In genomic region chr14:23929822-23930294, GRCh38 we compare ENCODE assay signal across 1 cellular context.
TF ChIP-seq lines count a peak whose summit lies in the region.

No MANE protein-coding gene starts in this region.

TF ChIP-seq in HepG2, 621 proteins besides CTCF, POLR2A, EP300 and RAD21 (continued from another document and continues in another):
- TF ChIP-seq, protein P1, sequence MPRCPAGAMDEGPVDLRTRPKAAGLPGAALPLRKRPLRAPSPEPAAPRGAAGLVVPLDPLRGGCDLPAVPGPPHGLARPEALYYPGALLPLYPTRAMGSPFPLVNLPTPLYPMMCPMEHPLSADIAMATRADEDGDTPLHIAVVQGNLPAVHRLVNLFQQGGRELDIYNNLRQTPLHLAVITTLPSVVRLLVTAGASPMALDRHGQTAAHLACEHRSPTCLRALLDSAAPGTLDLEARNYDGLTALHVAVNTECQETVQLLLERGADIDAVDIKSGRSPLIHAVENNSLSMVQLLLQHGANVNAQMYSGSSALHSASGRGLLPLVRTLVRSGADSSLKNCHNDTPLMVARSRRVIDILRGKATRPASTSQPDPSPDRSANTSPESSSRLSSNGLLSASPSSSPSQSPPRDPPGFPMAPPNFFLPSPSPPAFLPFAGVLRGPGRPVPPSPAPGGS (CRISPR knock-in tag; IDR thresholded peaks at IDR 0.05): 0 out of 2 replicates have a peak, but pooled peaks have one; percentile 58
- TF ChIP-seq, protein P2, sequence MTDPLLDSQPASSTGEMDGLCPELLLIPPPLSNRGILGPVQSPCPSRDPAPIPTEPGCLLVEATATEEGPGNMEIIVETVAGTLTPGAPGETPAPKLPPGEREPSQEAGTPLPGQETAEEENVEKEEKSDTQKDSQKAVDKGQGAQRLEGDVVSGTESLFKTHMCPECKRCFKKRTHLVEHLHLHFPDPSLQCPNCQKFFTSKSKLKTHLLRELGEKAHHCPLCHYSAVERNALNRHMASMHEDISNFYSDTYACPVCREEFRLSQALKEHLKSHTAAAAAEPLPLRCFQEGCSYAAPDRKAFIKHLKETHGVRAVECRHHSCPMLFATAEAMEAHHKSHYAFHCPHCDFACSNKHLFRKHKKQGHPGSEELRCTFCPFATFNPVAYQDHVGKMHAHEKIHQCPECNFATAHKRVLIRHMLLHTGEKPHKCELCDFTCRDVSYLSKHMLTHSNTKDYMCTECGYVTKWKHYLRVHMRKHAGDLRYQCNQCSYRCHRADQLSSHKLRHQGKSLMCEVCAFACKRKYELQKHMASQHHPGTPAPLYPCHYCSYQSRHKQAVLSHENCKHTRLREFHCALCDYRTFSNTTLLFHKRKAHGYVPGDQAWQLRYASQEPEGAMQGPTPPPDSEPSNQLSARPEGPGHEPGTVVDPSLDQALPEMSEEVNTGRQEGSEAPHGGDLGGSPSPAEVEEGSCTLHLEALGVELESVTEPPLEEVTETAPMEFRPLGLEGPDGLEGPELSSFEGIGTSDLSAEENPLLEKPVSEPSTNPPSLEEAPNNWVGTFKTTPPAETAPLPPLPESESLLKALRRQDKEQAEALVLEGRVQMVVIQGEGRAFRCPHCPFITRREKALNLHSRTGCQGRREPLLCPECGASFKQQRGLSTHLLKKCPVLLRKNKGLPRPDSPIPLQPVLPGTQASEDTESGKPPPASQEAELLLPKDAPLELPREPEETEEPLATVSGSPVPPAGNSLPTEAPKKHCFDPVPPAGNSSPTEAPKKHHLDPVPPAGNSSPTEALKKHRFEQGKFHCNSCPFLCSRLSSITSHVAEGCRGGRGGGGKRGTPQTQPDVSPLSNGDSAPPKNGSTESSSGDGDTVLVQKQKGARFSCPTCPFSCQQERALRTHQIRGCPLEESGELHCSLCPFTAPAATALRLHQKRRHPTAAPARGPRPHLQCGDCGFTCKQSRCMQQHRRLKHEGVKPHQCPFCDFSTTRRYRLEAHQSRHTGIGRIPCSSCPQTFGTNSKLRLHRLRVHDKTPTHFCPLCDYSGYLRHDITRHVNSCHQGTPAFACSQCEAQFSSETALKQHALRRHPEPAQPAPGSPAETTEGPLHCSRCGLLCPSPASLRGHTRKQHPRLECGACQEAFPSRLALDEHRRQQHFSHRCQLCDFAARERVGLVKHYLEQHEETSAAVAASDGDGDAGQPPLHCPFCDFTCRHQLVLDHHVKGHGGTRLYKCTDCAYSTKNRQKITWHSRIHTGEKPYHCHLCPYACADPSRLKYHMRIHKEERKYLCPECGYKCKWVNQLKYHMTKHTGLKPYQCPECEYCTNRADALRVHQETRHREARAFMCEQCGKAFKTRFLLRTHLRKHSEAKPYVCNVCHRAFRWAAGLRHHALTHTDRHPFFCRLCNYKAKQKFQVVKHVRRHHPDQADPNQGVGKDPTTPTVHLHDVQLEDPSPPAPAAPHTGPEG (CRISPR knock-in tag; IDR thresholded peaks at IDR 0.05): peak; percentile 50; the same call in 1 of the 2 replicates
- TF ChIP-seq STAG1 (CRISPR knock-in tag; IDR thresholded peaks at IDR 0.05): peak; percentile 91
- peak; percentile 84; the same call in 1 of the 2 replicates for TF ChIP-seq CBX5 (CRISPR knock-in tag; IDR thresholded peaks at IDR 0.05; ENCODE audit: borderline replicate concordance)
- TF ChIP-seq NKX3-1 (CRISPR knock-in tag; IDR thresholded peaks at IDR 0.05): 0 out of 2 replicates have a peak, but pooled peaks have one; percentile 22
- no peak for TF ChIP-seq SRSF4 (IDR thresholded peaks at IDR 0.05; ENCODE audit: low read depth, low read length, poor library complexity, severe bottlenecking)
- no peak for TF ChIP-seq MAFG (CRISPR knock-in tag; IDR thresholded peaks at IDR 0.05)
- no peak for TF ChIP-seq ATF7 (IDR thresholded peaks at IDR 0.05)
- no peak for TF ChIP-seq ATF7 (CRISPR knock-in tag; IDR thresholded peaks at IDR 0.05)
- TF ChIP-seq CREB1 (IDR thresholded peaks at IDR 0.05): no peak
- TF ChIP-seq CREB1 (CRISPR knock-in tag; IDR thresholded peaks at IDR 0.05): no peak
- TF ChIP-seq SCMH1 (CRISPR knock-in tag; IDR thresholded peaks at IDR 0.05; ENCODE audit: borderline replicate concordance): no peak
- TF ChIP-seq HOXA5 (CRISPR knock-in tag; IDR thresholded peaks at IDR 0.05): 0 out of 2 replicates have a peak, but pooled peaks have one; percentile 50
- no peak for TF ChIP-seq DBP (CRISPR knock-in tag; IDR thresholded peaks at IDR 0.05; ENCODE audit: not compliant biosample characterization)
- 0 out of 2 replicates have a peak, but pooled peaks have one; percentile 57 for TF ChIP-seq RFXAP (CRISPR knock-in tag; IDR thresholded peaks at IDR 0.05; ENCODE audit: borderline replicate concordance)
- TF ChIP-seq ZNF788 (CRISPR knock-in tag; IDR thresholded peaks at IDR 0.05; ENCODE audit: borderline replicate concordance): no peak; the same call in 1 of the 2 replicates
- TF ChIP-seq ZNF33A (CRISPR knock-in tag; IDR thresholded peaks at IDR 0.05; ENCODE audit: borderline replicate concordance): no peak
- TF ChIP-seq NR2F1 (CRISPR knock-in tag; IDR thresholded peaks at IDR 0.05): 0 out of 4 replicates have a peak, but pooled peaks of 1 of the 2 experiments have one; percentile 29
- TF ChIP-seq, protein P3, sequence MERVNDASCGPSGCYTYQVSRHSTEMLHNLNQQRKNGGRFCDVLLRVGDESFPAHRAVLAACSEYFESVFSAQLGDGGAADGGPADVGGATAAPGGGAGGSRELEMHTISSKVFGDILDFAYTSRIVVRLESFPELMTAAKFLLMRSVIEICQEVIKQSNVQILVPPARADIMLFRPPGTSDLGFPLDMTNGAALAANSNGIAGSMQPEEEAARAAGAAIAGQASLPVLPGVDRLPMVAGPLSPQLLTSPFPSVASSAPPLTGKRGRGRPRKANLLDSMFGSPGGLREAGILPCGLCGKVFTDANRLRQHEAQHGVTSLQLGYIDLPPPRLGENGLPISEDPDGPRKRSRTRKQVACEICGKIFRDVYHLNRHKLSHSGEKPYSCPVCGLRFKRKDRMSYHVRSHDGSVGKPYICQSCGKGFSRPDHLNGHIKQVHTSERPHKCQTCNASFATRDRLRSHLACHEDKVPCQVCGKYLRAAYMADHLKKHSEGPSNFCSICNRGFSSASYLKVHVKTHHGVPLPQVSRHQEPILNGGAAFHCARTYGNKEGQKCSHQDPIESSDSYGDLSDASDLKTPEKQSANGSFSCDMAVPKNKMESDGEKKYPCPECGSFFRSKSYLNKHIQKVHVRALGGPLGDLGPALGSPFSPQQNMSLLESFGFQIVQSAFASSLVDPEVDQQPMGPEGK (CRISPR knock-in tag; IDR thresholded peaks at IDR 0.05): peak; percentile 32; the same call in 1 of the 2 replicates
- no peak for TF ChIP-seq ZNF75D (CRISPR knock-in tag; IDR thresholded peaks at IDR 0.05; ENCODE audit: borderline replicate concordance)
- TF ChIP-seq, protein P4, sequence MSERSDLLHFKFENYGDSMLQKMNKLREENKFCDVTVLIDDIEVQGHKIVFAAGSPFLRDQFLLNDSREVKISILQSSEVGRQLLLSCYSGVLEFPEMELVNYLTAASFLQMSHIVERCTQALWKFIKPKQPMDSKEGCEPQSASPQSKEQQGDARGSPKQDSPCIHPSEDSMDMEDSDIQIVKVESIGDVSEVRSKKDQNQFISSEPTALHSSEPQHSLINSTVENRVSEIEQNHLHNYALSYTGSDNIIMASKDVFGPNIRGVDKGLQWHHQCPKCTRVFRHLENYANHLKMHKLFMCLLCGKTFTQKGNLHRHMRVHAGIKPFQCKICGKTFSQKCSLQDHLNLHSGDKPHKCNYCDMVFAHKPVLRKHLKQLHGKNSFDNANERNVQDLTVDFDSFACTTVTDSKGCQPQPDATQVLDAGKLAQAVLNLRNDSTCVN (CRISPR knock-in tag; IDR thresholded peaks at IDR 0.05; ENCODE audit: borderline replicate concordance): peak; percentile 46; the same call in 1 of the 2 replicates
- no peak for TF ChIP-seq ZMYM3 (CRISPR knock-in tag; IDR thresholded peaks at IDR 0.05)
- peak; percentile 52; the same call in 1 of the 2 replicates for TF ChIP-seq ZNF274 (CRISPR knock-in tag; IDR thresholded peaks at IDR 0.05)
- no peak for TF ChIP-seq HDAC2 (CRISPR knock-in tag; IDR thresholded peaks at IDR 0.05)
- TF ChIP-seq, protein P5, sequence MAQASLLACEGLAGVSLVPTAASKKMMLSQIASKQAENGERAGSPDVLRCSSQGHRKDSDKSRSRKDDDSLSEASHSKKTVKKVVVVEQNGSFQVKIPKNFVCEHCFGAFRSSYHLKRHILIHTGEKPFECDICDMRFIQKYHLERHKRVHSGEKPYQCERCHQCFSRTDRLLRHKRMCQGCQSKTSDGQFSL (CRISPR knock-in tag; IDR thresholded peaks at IDR 0.05): no peak
- TF ChIP-seq, protein P6, sequence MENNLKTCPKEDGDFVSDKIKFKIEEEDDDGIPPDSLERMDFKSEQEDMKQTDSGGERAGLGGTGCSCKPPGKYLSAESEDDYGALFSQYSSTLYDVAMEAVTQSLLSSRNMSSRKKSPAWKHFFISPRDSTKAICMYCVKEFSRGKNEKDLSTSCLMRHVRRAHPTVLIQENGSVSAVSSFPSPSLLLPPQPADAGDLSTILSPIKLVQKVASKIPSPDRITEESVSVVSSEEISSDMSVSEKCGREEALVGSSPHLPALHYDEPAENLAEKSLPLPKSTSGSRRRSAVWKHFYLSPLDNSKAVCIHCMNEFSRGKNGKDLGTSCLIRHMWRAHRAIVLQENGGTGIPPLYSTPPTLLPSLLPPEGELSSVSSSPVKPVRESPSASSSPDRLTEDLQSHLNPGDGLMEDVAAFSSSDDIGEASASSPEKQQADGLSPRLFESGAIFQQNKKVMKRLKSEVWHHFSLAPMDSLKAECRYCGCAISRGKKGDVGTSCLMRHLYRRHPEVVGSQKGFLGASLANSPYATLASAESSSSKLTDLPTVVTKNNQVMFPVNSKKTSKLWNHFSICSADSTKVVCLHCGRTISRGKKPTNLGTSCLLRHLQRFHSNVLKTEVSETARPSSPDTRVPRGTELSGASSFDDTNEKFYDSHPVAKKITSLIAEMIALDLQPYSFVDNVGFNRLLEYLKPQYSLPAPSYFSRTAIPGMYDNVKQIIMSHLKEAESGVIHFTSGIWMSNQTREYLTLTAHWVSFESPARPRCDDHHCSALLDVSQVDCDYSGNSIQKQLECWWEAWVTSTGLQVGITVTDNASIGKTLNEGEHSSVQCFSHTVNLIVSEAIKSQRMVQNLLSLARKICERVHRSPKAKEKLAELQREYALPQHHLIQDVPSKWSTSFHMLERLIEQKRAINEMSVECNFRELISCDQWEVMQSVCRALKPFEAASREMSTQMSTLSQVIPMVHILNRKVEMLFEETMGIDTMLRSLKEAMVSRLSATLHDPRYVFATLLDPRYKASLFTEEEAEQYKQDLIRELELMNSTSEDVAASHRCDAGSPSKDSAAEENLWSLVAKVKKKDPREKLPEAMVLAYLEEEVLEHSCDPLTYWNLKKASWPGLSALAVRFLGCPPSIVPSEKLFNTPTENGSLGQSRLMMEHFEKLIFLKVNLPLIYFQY (CRISPR knock-in tag; IDR thresholded peaks at IDR 0.05; ENCODE audit: borderline replicate concordance): no peak
- TF ChIP-seq IKZF4 (CRISPR knock-in tag; IDR thresholded peaks at IDR 0.05; ENCODE audit: borderline replicate concordance, low read depth, not compliant biosample characterization): no peak
- no peak for TF ChIP-seq ZNF234 (CRISPR knock-in tag; conservative IDR thresholded peaks at IDR 0.05)
- TF ChIP-seq ZNF790 (CRISPR knock-in tag; IDR thresholded peaks at IDR 0.05; ENCODE audit: borderline replicate concordance): no peak
- TF ChIP-seq THAP11 (CRISPR knock-in tag; IDR thresholded peaks at IDR 0.05): no peak
- peak; percentile 78; the same call in 1 of the 2 replicates for TF ChIP-seq ZBTB7B (CRISPR knock-in tag; IDR thresholded peaks at IDR 0.05)
- peak; percentile 75; the same call in 1 of the 2 replicates for TF ChIP-seq BRCA1 (CRISPR knock-in tag; IDR thresholded peaks at IDR 0.05)
- TF ChIP-seq, protein P7, sequence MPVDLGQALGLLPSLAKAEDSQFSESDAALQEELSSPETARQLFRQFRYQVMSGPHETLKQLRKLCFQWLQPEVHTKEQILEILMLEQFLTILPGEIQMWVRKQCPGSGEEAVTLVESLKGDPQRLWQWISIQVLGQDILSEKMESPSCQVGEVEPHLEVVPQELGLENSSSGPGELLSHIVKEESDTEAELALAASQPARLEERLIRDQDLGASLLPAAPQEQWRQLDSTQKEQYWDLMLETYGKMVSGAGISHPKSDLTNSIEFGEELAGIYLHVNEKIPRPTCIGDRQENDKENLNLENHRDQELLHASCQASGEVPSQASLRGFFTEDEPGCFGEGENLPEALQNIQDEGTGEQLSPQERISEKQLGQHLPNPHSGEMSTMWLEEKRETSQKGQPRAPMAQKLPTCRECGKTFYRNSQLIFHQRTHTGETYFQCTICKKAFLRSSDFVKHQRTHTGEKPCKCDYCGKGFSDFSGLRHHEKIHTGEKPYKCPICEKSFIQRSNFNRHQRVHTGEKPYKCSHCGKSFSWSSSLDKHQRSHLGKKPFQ (CRISPR knock-in tag; IDR thresholded peaks at IDR 0.05; ENCODE audit: insufficient replicate concordance): no peak
- no peak for TF ChIP-seq HMG20B (CRISPR knock-in tag; conservative IDR thresholded peaks at IDR 0.05)
- TF ChIP-seq ZSCAN9 (CRISPR knock-in tag; IDR thresholded peaks at IDR 0.05; ENCODE audit: borderline replicate concordance): peak; percentile 66; the same call in 1 of the 2 replicates
- TF ChIP-seq FOXA1 (IDR thresholded peaks at IDR 0.05): no peak
- TF ChIP-seq FOXA1 (CRISPR knock-in tag; IDR thresholded peaks at IDR 0.05): no peak
- TF ChIP-seq ZNF572 (CRISPR knock-in tag; IDR thresholded peaks at IDR 0.05): peak; percentile 58; the same call in 1 of the 2 replicates
- no peak for TF ChIP-seq CCDC6 (CRISPR knock-in tag; IDR thresholded peaks at IDR 0.05)
- TF ChIP-seq NR2C2 (CRISPR knock-in tag; IDR thresholded peaks at IDR 0.05; ENCODE audit: borderline replicate concordance): no peak
- no peak for TF ChIP-seq ZFY (CRISPR knock-in tag; IDR thresholded peaks at IDR 0.05)
- no peak for TF ChIP-seq KMT2A (CRISPR knock-in tag; IDR thresholded peaks at IDR 0.05)
- TF ChIP-seq UBTF (CRISPR knock-in tag; IDR thresholded peaks at IDR 0.05): no peak
- no peak for TF ChIP-seq DNMT1 (CRISPR knock-in tag; IDR thresholded peaks at IDR 0.05)
- no peak for TF ChIP-seq HES4 (CRISPR knock-in tag; IDR thresholded peaks at IDR 0.05; ENCODE audit: borderline replicate concordance)
- TF ChIP-seq ZFP37 (CRISPR knock-in tag; IDR thresholded peaks at IDR 0.05; ENCODE audit: borderline replicate concordance): 0 out of 2 replicates have a peak, but pooled peaks have one; percentile 44
